8 cellular contexts compared by ENCODE assay signal in the genomic region with DNA sequence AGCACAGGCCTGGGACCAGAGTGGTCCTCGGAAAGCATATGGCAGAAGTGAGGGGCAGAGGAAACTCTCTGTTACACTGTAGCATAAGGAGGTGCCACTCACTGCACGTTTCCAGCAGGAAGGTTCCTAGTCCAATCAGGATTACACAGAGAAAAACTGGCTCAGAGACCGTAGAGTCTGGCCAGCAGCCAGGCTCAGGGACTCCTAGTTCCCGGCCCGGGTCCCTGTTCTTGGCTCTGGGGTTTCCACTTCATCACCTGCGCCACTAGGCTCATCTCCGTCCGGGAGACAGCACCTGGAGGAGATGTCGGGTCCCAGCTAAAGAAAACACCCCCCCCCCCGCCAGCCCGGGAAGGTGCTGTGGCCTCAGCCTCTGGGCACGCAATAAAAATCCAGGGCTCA. TPM values are rescaled to one million over a fixed set of nuclear protein-coding genes. Genes with fewer than 3 reads are reported as not detected.
DNase-seq lines count a peak whose midpoint lies in the region; ATAC-seq and TF ChIP-seq lines count a peak whose summit lies in the region.

No MANE protein-coding gene starts in this region.

- no peak for ATAC-seq in HG03457 (IDR thresholded peaks at IDR 0.05; ENCODE audit: unreplicated experiment)
- no peak for ATAC-seq in HG02571 (IDR thresholded peaks at IDR 0.05; ENCODE audit: unreplicated experiment)

- TF ChIP-seq CTCF in right atrium auricular region (IDR thresholded peaks at IDR 0.05): no peak

- H3K36me3 ChIP-seq in KOPT-K1 (ENCODE audit: insufficient read depth, low read length): peaks cover 38% of the 10 kb centered on the region
- H3K36me3 ChIP-seq in right atrium auricular region: no peaks in the 10 kb centered on the region

- H3K4me3 ChIP-seq in right atrium auricular region: peak overlapping the region; percentile 61 to 77

- H3K4me1 Mint-ChIP-seq in activated naive CD8-positive, alpha-beta T cell treated with anti-CD3 and anti-CD28 coated beads for 36 hours: peaks cover 14% of the 10 kb centered on the region

- no peaks in the 10 kb centered on the region for H3K27me3 ChIP-seq in right atrium auricular region

- H3K27me3 Mint-ChIP-seq in activated naive CD8-positive, alpha-beta T cell treated with anti-CD3 and anti-CD28 coated beads for 36 hours: no peaks in the 10 kb centered on the region

- DNase-seq in D341Med (ENCODE audit: low spot score) (peak; percentile 69), right atrium auricular region (ENCODE audit: low spot score) (no peak), renal cortical epithelial cell (ENCODE audit: low read depth) (peak; percentile 21), NCI-H187 treated with DMSO at 0.1 percent for 48 hours (lab: John Stamatoyannopoulos, UW) (no peak)
- DNase-seq in activated naive CD8-positive, alpha-beta T cell treated with anti-CD3 and anti-CD28 coated beads for 36 hours: no peak

- peak overlapping the region; percentile 51 for H3K27ac Mint-ChIP-seq in activated naive CD8-positive, alpha-beta T cell treated with anti-CD3 and anti-CD28 coated beads for 36 hours

- peak overlapping the region; percentile 85 for H3K4me3 Mint-ChIP-seq in activated naive CD8-positive, alpha-beta T cell treated with anti-CD3 and anti-CD28 coated beads for 36 hours

- H3K9me3 Mint-ChIP-seq in activated naive CD8-positive, alpha-beta T cell treated with anti-CD3 and anti-CD28 coated beads for 36 hours: no peaks in the 10 kb centered on the region

- H3K27ac ChIP-seq in KOPT-K1 (ENCODE audit: low read depth, low read length, poor library complexity, severe bottlenecking): peak overlapping the region; percentile 81
- no peak overlapping the region for H3K27ac ChIP-seq in right atrium auricular region

- peaks cover 1% of the 10 kb centered on the region for H3K9me3 ChIP-seq in KOPT-K1 (ENCODE audit: insufficient read depth, low read length, poor library complexity, severe bottlenecking)
- no peaks in the 10 kb centered on the region for H3K9me3 ChIP-seq in right atrium auricular region

- H3K4me1 ChIP-seq in right atrium auricular region: peaks cover 0 to 19% of the 10 kb centered on the region in 2 donors

- peaks cover 20% of the 10 kb centered on the region for H3K36me3 Mint-ChIP-seq in activated naive CD8-positive, alpha-beta T cell treated with anti-CD3 and anti-CD28 coated beads for 36 hours

RNA-seq across cellular contexts. Expression of a gene that starts 1.1 kb away (rescaled TPM):
- total RNA-seq in activated naive CD8-positive, alpha-beta T cell treated with anti-CD3 and anti-CD28 coated beads for 36 hours: 100 to 1,000 TPM; 104 to 106 TPM
- 10 to 100 TPM; 11.4 to 15.1 TPM for total RNA-seq in right atrium auricular region
- total RNA-seq in renal cortical epithelial cell: 28.8 and 34.4 TPM in 2 replicates

RNA-seq across cellular contexts. Expression of a gene that starts 34.5 kb away (rescaled TPM):
- 100 to 1,000 TPM; 101 to 115 TPM for total RNA-seq in activated naive CD8-positive, alpha-beta T cell treated with anti-CD3 and anti-CD28 coated beads for 36 hours
- 100 to 1,000 TPM; 182 to 241 TPM for total RNA-seq in right atrium auricular region
- total RNA-seq in renal cortical epithelial cell: 199 and 827 TPM in 2 replicates

RNA-seq across cellular contexts. Expression of a gene that starts 42.7 kb away (rescaled TPM):
- 10 to 100 TPM; 28.0 to 29.1 TPM for total RNA-seq in activated naive CD8-positive, alpha-beta T cell treated with anti-CD3 and anti-CD28 coated beads for 36 hours
- total RNA-seq in right atrium auricular region: 10 to 100 TPM; 16.1 to 17.6 TPM
- 14.9 and 22.9 TPM in 2 replicates for total RNA-seq in renal cortical epithelial cell

Comparison
In these comparisons a context has a peak if more than half of its experiments do, and no peak if none do; other contexts are left out.
1. DNase-seq: peak in D341Med (single experiment) and renal cortical epithelial cell (single experiment); none in activated naive CD8-positive, alpha-beta T cell treated with anti-CD3 and anti-CD28 coated beads for 36 hours (single experiment), right atrium auricular region (single experiment) and NCI-H187 treated with DMSO at 0.1 percent for 48 hours (single experiment).